ENCODE assay signal across 9 cellular contexts in genomic region chr19:56670961-56671612, GRCh38. TPM values are rescaled to one million over a fixed set of nuclear protein-coding genes. Genes with fewer than 3 reads are reported as not detected.
DNase-seq lines count a peak whose midpoint lies in the region; ATAC-seq, FAIRE-seq and TF ChIP-seq lines count a peak whose summit lies in the region.
"Had no signal": no experiment of that assay in that cellular context is flagged by ENCODE, and none has a peak within 500 bp of the region (broad histone marks: within the 10 kb centered on the region; RNA-seq: fewer than 3 reads in every experiment).

No MANE protein-coding gene starts in this region.

- DNase-seq in CD4-positive, alpha-beta memory T cell: no peak
- DNase-seq in RWPE2 (ENCODE audit: low spot score) (no peak), epithelial cell of proximal tubule (ENCODE audit: low read depth) (no peak), ovary (peak in 2 of 5 donors; percentile 38 to 41), Kasumi-1 (lab: John Stamatoyannopoulos, UW) (no peak), GM10266 (ENCODE audit: extremely low spot score) (no peak), UCSD-AML1 (lab: John Stamatoyannopoulos, UW; ENCODE audit: unreplicated experiment) (no peak), small intestine (no peak)
- DNase-seq: NCI-H1048 had no signal

- H3K9me3 ChIP-seq in CD4-positive, alpha-beta memory T cell (ENCODE audit: control insufficient read depth in 1 of 2, low read length in 2 of 2): peaks cover 0 to 4% of the 10 kb centered on the region in 2 donors
- H3K9me3 ChIP-seq in RWPE2 (ENCODE audit: severe bottlenecking): no peaks in the 10 kb centered on the region
- no peaks in the 10 kb centered on the region for H3K9me3 ChIP-seq in ovary
- H3K9me3 ChIP-seq in small intestine (ENCODE audit: control insufficient read depth, low read depth): no peaks in the 10 kb centered on the region

- no peak for TF ChIP-seq EP300 in ovary (IDR thresholded peaks at IDR 0.05)

- H3K27ac Mint-ChIP-seq in CD4-positive, alpha-beta memory T cell: peak overlapping the region in 5 of 7 donors; percentile 80 to 91 (median 88)

- peak overlapping the region; percentile 75 to 93 (median 86) for H3K4me3 Mint-ChIP-seq in CD4-positive, alpha-beta memory T cell

- peaks cover 6 to 7% of the 10 kb centered on the region in 2 donors for H3K36me3 Mint-ChIP-seq in CD4-positive, alpha-beta memory T cell

- peaks cover 0 to 51% (median 18%) of the 10 kb centered on the region in 8 donors for H3K9me3 Mint-ChIP-seq in CD4-positive, alpha-beta memory T cell

- POLR2A ChIA-PET in CD4-positive, alpha-beta memory T cell (lab: Charles Lee; ENCODE audit: partially characterized antibody): interaction anchor here (1.6 kb wide), 1 partner anchor 133 kb away, joined by 3 read pairs; no protein-coding TSS in a partner anchor

- H3K4me3 ChIP-seq in CD4-positive, alpha-beta memory T cell (ENCODE audit: low read length in 2 of 2): peak overlapping the region in 1 of 2 donors; percentile 46
- H3K4me3 ChIP-seq in RWPE2 (ENCODE audit: severe bottlenecking) (peak overlapping the region; percentile 31), epithelial cell of proximal tubule (ENCODE audit: low read depth, low read length) (peak overlapping the region; percentile 42), ovary (peak overlapping the region; percentile 64), small intestine (ENCODE audit: low read depth in 1 of 2, low read length in 2 of 2) (peak overlapping the region in 1 of 2 donors; percentile 37)

- CTCF ChIA-PET in CD4-positive, alpha-beta memory T cell (lab: Charles Lee; ENCODE audit: partially characterized antibody): no interaction called here

- H3K27ac ChIP-seq in CD4-positive, alpha-beta memory T cell (ENCODE audit: low read depth, low read length): peak overlapping the region; percentile 32
- no peak overlapping the region for H3K27ac ChIP-seq in RWPE2 (ENCODE audit: poor library complexity, severe bottlenecking)
- H3K27ac ChIP-seq in ovary: no peak overlapping the region
- no peak overlapping the region for H3K27ac ChIP-seq in small intestine (ENCODE audit: low read depth in 1 of 2, low read length in 1 of 2)

- intact Hi-C loops in CD4-positive, alpha-beta memory T cell (cut with micrococcal nuclease): loop anchor here (1.0 kb wide), 2 partner anchors 76 to 278 kb away; partner anchors contain the start of genes ZNF582 and ZNF71
- intact Hi-C loops in ovary (cut with DNase I): no loop called here

- peaks cover 5 to 15% (median 5%) of the 10 kb centered on the region in 4 donors for H3K4me1 Mint-ChIP-seq in CD4-positive, alpha-beta memory T cell

- no peaks in the 10 kb centered on the region for H3K36me3 ChIP-seq in CD4-positive, alpha-beta memory T cell (ENCODE audit: insufficient read depth, low read length)
- H3K36me3 ChIP-seq in RWPE2 (ENCODE audit: low read depth) (no peaks in the 10 kb centered on the region), ovary (no peaks in the 10 kb centered on the region), small intestine (ENCODE audit: control insufficient read depth in 2 of 2, insufficient read depth in 2 of 2, low read length in 2 of 2) (no peaks in the 10 kb centered on the region)

- H3K27me3 ChIP-seq in CD4-positive, alpha-beta memory T cell (ENCODE audit: insufficient read depth, low read length): no peaks in the 10 kb centered on the region
- H3K27me3 ChIP-seq in RWPE2 (ENCODE audit: insufficient read depth, poor library complexity, severe bottlenecking) (no peaks in the 10 kb centered on the region), ovary (no peaks in the 10 kb centered on the region), small intestine (ENCODE audit: control insufficient read depth in 2 of 2, insufficient read depth in 2 of 2, low read length in 2 of 2) (no peaks in the 10 kb centered on the region)

- 20 to 27% (median 21%) methylated on average over 27 to 35 of the region's 35 CpGs for WGBS in ovary, 3 donors
- WGBS in small intestine, 3 donors: 29 to 42% (median 39%) methylated on average over 34 to 35 of the region's 35 CpGs

- H3K4me1 ChIP-seq in CD4-positive, alpha-beta memory T cell (ENCODE audit: insufficient read depth, low read length): peaks cover 11% of the 10 kb centered on the region
- no peaks in the 10 kb centered on the region for H3K4me1 ChIP-seq in RWPE2 (ENCODE audit: insufficient read depth, poor library complexity, severe bottlenecking)
- peaks cover 9% of the 10 kb centered on the region for H3K4me1 ChIP-seq in ovary (ENCODE audit: insufficient read depth)
- no peaks in the 10 kb centered on the region for H3K4me1 ChIP-seq in small intestine (ENCODE audit: control insufficient read depth in 2 of 2, insufficient read depth in 1 of 2, low read depth in 1 of 2, low read length in 1 of 2)

- ATAC-seq in RWPE2 (ENCODE audit: low read depth): peak; percentile 12; the same call in 2 of the 3 replicates

- TF ChIP-seq POLR2A in ovary (IDR thresholded peaks at IDR 0.05): no peak

- H3K27me3 Mint-ChIP-seq in CD4-positive, alpha-beta memory T cell: no peaks in the 10 kb centered on the region

- TF ChIP-seq CTCF in RWPE2 (IDR thresholded peaks at IDR 0.05; ENCODE audit: poor library complexity, severe bottlenecking) (no peak), epithelial cell of proximal tubule (conservative IDR thresholded peaks at IDR 0.05; ENCODE audit: low read depth, low read length) (no peak), ovary (IDR thresholded peaks at IDR 0.05) (no peak), GM10266 (IDR thresholded peaks at IDR 0.05; ENCODE audit: control insufficient read depth, insufficient read depth, low read depth, missing control alignments) (no peak)

- no peak for FAIRE-seq in small intestine (lab: Jason Lieb, UNC)

RNA-seq across cellular contexts. Expression of gene ZNF835, which starts 0.5 kb away (rescaled TPM):
- 1 to 10 TPM; 3.2 to 3.8 TPM for total RNA-seq in CD4-positive, alpha-beta memory T cell
- 1 to 10 TPM in 1 of 2 donors, under 1 TPM in 1; 0.64 to 3.7 TPM for polyA plus RNA-seq in CD4-positive, alpha-beta memory T cell
- total RNA-seq in epithelial cell of proximal tubule (2.4 and 4.6 TPM in 2 replicates), ovary (10 to 100 TPM in 3 of 7 donors, 1 to 10 TPM in 4; 4.9 to 15.0 (median 8.1) TPM)
- polyA plus RNA-seq in ovary (1 to 10 TPM; 2.5 to 4.6 TPM), small intestine (under 1 TPM in 1 of 3 donors, not detected in 2; 0.76 TPM)

RNA-seq across cellular contexts. Expression of gene SMIM17, which starts 28.1 kb away (rescaled TPM):
- not detected for total RNA-seq in CD4-positive, alpha-beta memory T cell
- not detected for polyA plus RNA-seq in CD4-positive, alpha-beta memory T cell
- total RNA-seq in epithelial cell of proximal tubule: 0.07 TPM in 1 of 2 replicates, not detected in the other
- total RNA-seq in ovary: 1 to 10 TPM in 1 of 7 donors, under 1 TPM in 5, not detected in 1; 0.43 to 1.6 (median 0.59) TPM
- polyA plus RNA-seq in ovary: under 1 TPM; 0.22 to 0.65 TPM
- under 1 TPM in 1 of 3 donors, not detected in 2; 0.09 TPM for polyA plus RNA-seq in small intestine
